ENCODE assay signal across 11 cellular contexts in genomic region chr1:37994886-37995566, GRCh38. TPM values are rescaled to one million over a fixed set of nuclear protein-coding genes. Genes with fewer than 3 reads are reported as not detected.
DNase-seq lines count a peak whose midpoint lies in the region; ATAC-seq and TF ChIP-seq lines count a peak whose summit lies in the region.
"Had no signal": no experiment of that assay in that cellular context is flagged by ENCODE, and none has a peak within 500 bp of the region (broad histone marks: within the 10 kb centered on the region; RNA-seq: fewer than 3 reads in every experiment).

No MANE protein-coding gene starts in this region.

- no peak overlapping the region for H3K4ac ChIP-seq in mesenchymal stem cell (ENCODE audit: low read depth in 1 of 2, low read length in 2 of 2)

- TF ChIP-seq CTCF in cardiac muscle cell (IDR thresholded peaks at IDR 0.05; ENCODE audit: low read depth, low read length) = no peak
- no peak for TF ChIP-seq CTCF in ascending aorta (IDR thresholded peaks at IDR 0.05)
- TF ChIP-seq CTCF in upper lobe of left lung (IDR thresholded peaks at IDR 0.05) = no peak

- peaks cover 29% of the 10 kb centered on the region for H3K79me1 ChIP-seq in mesenchymal stem cell (replicated peaks; ENCODE audit: low read length, poor library complexity, severe bottlenecking)

- H3K18ac ChIP-seq in mesenchymal stem cell (ENCODE audit: low read depth in 1 of 2, low read length in 2 of 2) = peak overlapping the region in 1 of 2 experiments; percentile 18

- H3K27me3 ChIP-seq in cardiac muscle cell (no peaks in the 10 kb centered on the region), ascending aorta (no peaks in the 10 kb centered on the region), mesenchymal stem cell (ENCODE audit: control insufficient read depth in 1 of 2, insufficient read depth in 1 of 2, low read length in 2 of 2) (no peaks in the 10 kb centered on the region), upper lobe of left lung (no peaks in the 10 kb centered on the region), H7 (ENCODE audit: control insufficient read depth, insufficient read depth, low read length) (no peaks in the 10 kb centered on the region)
- H3K27me3 ChIP-seq: BLaER1, SJSA1 had no signal

- H3K4me3 ChIP-seq in cardiac muscle cell = peak overlapping the region; percentile 19
- H3K4me3 ChIP-seq in ascending aorta = peak overlapping the region; percentile 64 to 78
- H3K4me3 ChIP-seq in mesenchymal stem cell (ENCODE audit: insufficient read depth in 1 of 2, low read depth in 1 of 2, low read length in 2 of 2) = peak overlapping the region in 1 of 2 experiments; percentile 73
- peak overlapping the region in 3 of 4 donors; percentile 47 to 66 (median 57) for H3K4me3 ChIP-seq in upper lobe of left lung
- no peak overlapping the region; the same call in 1 of the 2 replicates for H3K4me3 ChIP-seq in H7 (ENCODE audit: insufficient read depth, low read depth, low read length)
- H3K4me3 ChIP-seq: BLaER1 had no signal

- H3K36me3 ChIP-seq in cardiac muscle cell (no peaks in the 10 kb centered on the region), ascending aorta (peaks cover 5 to 17% of the 10 kb centered on the region in 2 donors), mesenchymal stem cell (ENCODE audit: control insufficient read depth in 1 of 2, insufficient read depth in 2 of 2, low read depth in 1 of 2, low read length in 2 of 2) (peaks cover 21 to 44% of the 10 kb centered on the region in 2 experiments), upper lobe of left lung (peaks cover 0 to 21% (median 7%) of the 10 kb centered on the region in 4 donors), H7 (replicated peaks; ENCODE audit: control insufficient read depth, insufficient read depth, low read length) (peaks cover 11% of the 10 kb centered on the region)

- H2AFZ ChIP-seq in mesenchymal stem cell (ENCODE audit: low read depth, low read length) = no peak overlapping the region

- intact Hi-C loops in cardiac septum (cut with DNase I) = no loop called here
- intact Hi-C loops in ascending aorta (cut with DNase I) = loop anchor here (5.0 to 10.0 kb wide), 4 partner anchors 52 to 520 kb away; partner anchors contain the start of genes C1orf122, CDCA8, POU3F1 and YRDC

- no peak overlapping the region for H4K91ac ChIP-seq in mesenchymal stem cell (ENCODE audit: low read length)

- peak overlapping the region; percentile 33 for H2BK15ac ChIP-seq in mesenchymal stem cell (ENCODE audit: low read depth, poor library complexity, severe bottlenecking)

- H3K9me3 ChIP-seq in cardiac muscle cell (ENCODE audit: low read depth) (no peaks in the 10 kb centered on the region), ascending aorta (no peaks in the 10 kb centered on the region), mesenchymal stem cell (ENCODE audit: control insufficient read depth, low read length) (no peaks in the 10 kb centered on the region), upper lobe of left lung (no peaks in the 10 kb centered on the region)
- H3K9me3 ChIP-seq: BLaER1, SJSA1 had no signal

- no peak overlapping the region for H2AK5ac ChIP-seq in mesenchymal stem cell (ENCODE audit: low read length, severe bottlenecking)

- DNase-seq in cardiac muscle cell (ENCODE audit: low read depth in 1 of 2, low spot score in 1 of 2) = no peak
- no peak for DNase-seq in cardiac septum (ENCODE audit: low spot score)
- DNase-seq in ascending aorta (ENCODE audit: low spot score in 2 of 2) = no peak
- DNase-seq in mesenchymal stem cell = no peak
- no peak for DNase-seq in upper lobe of left lung
- DNase-seq in H7 = no peak
- DNase-seq: KG1 had no signal

- H3K4me1 ChIP-seq in cardiac muscle cell (ENCODE audit: low read depth) (peaks cover 7% of the 10 kb centered on the region), ascending aorta (peaks cover 11 to 43% of the 10 kb centered on the region in 2 donors), mesenchymal stem cell (ENCODE audit: control insufficient read depth, insufficient read depth, low read depth, low read length) (peaks cover 30% of the 10 kb centered on the region), upper lobe of left lung (peaks cover 30 to 59% (median 47%) of the 10 kb centered on the region in 4 donors)

- peak overlapping the region; percentile 13 for H3K27ac ChIP-seq in cardiac muscle cell
- peak overlapping the region; percentile 93 to 96 for H3K27ac ChIP-seq in ascending aorta
- no peak overlapping the region for H3K27ac ChIP-seq in mesenchymal stem cell (ENCODE audit: low read length, poor library complexity, severe bottlenecking)
- peak overlapping the region in 3 of 4 donors; percentile 82 to 90 (median 90) for H3K27ac ChIP-seq in upper lobe of left lung
- H3K27ac ChIP-seq: BLaER1 had no signal

- no peak overlapping the region for H3K4me2 ChIP-seq in mesenchymal stem cell (ENCODE audit: low read length, poor library complexity, severe bottlenecking)
- H3K4me2 ChIP-seq: BLaER1 had no signal

- TF ChIP-seq EP300 in upper lobe of left lung (IDR thresholded peaks at IDR 0.05) = no peak

- peak overlapping the region; percentile 10 for H4K8ac ChIP-seq in mesenchymal stem cell (ENCODE audit: low read length)

- H3K23ac ChIP-seq in mesenchymal stem cell (ENCODE audit: low read length in 2 of 2) = no peak overlapping the region

- ATAC-seq in upper lobe of left lung (ENCODE audit: low FRiP score in 2 of 2) = no peak
- no peak for ATAC-seq in GM21447 (IDR thresholded peaks at IDR 0.05; ENCODE audit: unreplicated experiment)
- no peak for ATAC-seq in HG03571 (IDR thresholded peaks at IDR 0.05; ENCODE audit: unreplicated experiment)

- peak overlapping the region; percentile 91 for H3K9ac ChIP-seq in mesenchymal stem cell (ENCODE audit: low read length)
- H3K9ac ChIP-seq: BLaER1 had no signal

- 93% methylated on average over 11 of the region's 11 CpGs for WGBS in mesenchymal stem cell
- WGBS in upper lobe of left lung, 2 donors = 54 to 60% methylated on average over 11 of the region's 11 CpGs

- H2BK120ac ChIP-seq in mesenchymal stem cell (ENCODE audit: low read depth, low read length) = no peak overlapping the region

- TF ChIP-seq POLR2A in upper lobe of left lung (IDR thresholded peaks at IDR 0.05) = no peak

- H2BK5ac ChIP-seq in mesenchymal stem cell (ENCODE audit: low read depth, low read length, poor library complexity, severe bottlenecking) = no peak overlapping the region

- H2BK12ac ChIP-seq in mesenchymal stem cell (ENCODE audit: low read length in 2 of 2) = no peak overlapping the region

- no peak overlapping the region for H3K14ac ChIP-seq in mesenchymal stem cell (ENCODE audit: low read length in 2 of 2)

RNA-seq across cellular contexts. Expression of gene SF3A3, which starts 5.2 kb away (rescaled TPM):
- total RNA-seq in cardiac muscle cell = 48.0 and 51.1 TPM in 2 replicates
- polyA plus RNA-seq in cardiac muscle cell = 47.7 and 58.9 TPM in 2 replicates
- 30.9 TPM for total RNA-seq in cardiac septum
- 20.3 TPM for total RNA-seq in ascending aorta
- 34.6 TPM for polyA plus RNA-seq in mesenchymal stem cell (2013, experiment 1 of 2)
- polyA plus RNA-seq in mesenchymal stem cell (2013, experiment 2 of 2) = 33.6 TPM
- 10 to 100 TPM; 36.5 to 80.7 (median 42.8) TPM for total RNA-seq in upper lobe of left lung
- total RNA-seq in H7 (2014; rRNA removed; shearing (Covaris generic)) = 181 and 196 TPM in 2 replicates

RNA-seq across cellular contexts. Expression of gene FHL3, which starts 10.3 kb away (rescaled TPM):
- 27.5 and 47.4 TPM in 2 replicates for total RNA-seq in cardiac muscle cell
- polyA plus RNA-seq in cardiac muscle cell = 33.0 and 38.6 TPM in 2 replicates
- 9.8 TPM for total RNA-seq in cardiac septum
- total RNA-seq in ascending aorta = 60.1 TPM
- polyA plus RNA-seq in mesenchymal stem cell (2013, experiment 1 of 2) = 54.7 TPM
- polyA plus RNA-seq in mesenchymal stem cell (2013, experiment 2 of 2) = 53.0 TPM
- total RNA-seq in upper lobe of left lung = 10 to 100 TPM in 5 of 6 donors, 1 to 10 TPM in 1; 9.5 to 25.8 (median 18.6) TPM
- total RNA-seq in H7 (2014; rRNA removed; shearing (Covaris generic)) = 51.5 and 54.8 TPM in 2 replicates

RNA-seq across cellular contexts. Expression of gene UTP11, which starts 17.5 kb away (rescaled TPM):
- total RNA-seq in cardiac muscle cell (55.4 and 57.7 TPM in 2 replicates), cardiac septum (29.8 TPM), ascending aorta (16.5 TPM), upper lobe of left lung (10 to 100 TPM in 5 of 6 donors, 1 to 10 TPM in 1; 8.4 to 53.4 (median 25.4) TPM)
- 42.7 and 57.0 TPM in 2 replicates for polyA plus RNA-seq in cardiac muscle cell
- 60.0 TPM for polyA plus RNA-seq in mesenchymal stem cell (2013, experiment 1 of 2)
- polyA plus RNA-seq in mesenchymal stem cell (2013, experiment 2 of 2) = 63.6 TPM
- 70.5 and 87.7 TPM in 2 replicates for total RNA-seq in H7 (2014; rRNA removed; shearing (Covaris generic))

RNA-seq across cellular contexts. Expression of gene INPP5B, which starts 48.2 kb away (rescaled TPM):
- 14.0 and 18.4 TPM in 2 replicates for total RNA-seq in cardiac muscle cell
- polyA plus RNA-seq in cardiac muscle cell = 9.9 and 14.1 TPM in 2 replicates
- 13.7 TPM for total RNA-seq in cardiac septum
- 11.7 TPM for total RNA-seq in ascending aorta
- 9.4 TPM for polyA plus RNA-seq in mesenchymal stem cell (2013, experiment 1 of 2)
- 9.0 TPM for polyA plus RNA-seq in mesenchymal stem cell (2013, experiment 2 of 2)
- total RNA-seq in upper lobe of left lung = 100 to 1,000 TPM in 1 of 6 donors, 10 to 100 TPM in 5; 25.8 to 201 (median 44.1) TPM
- 34.3 and 35.7 TPM in 2 replicates for total RNA-seq in H7 (2014; rRNA removed; shearing (Covaris generic))

RNA-seq across cellular contexts. Expression of gene POU3F1, which starts 51.6 kb away (rescaled TPM):
- total RNA-seq in cardiac muscle cell = 0.30 TPM in 1 of 2 replicates, not detected in the other
- 0.07 TPM in 1 of 2 replicates, not detected in the other for polyA plus RNA-seq in cardiac muscle cell
- not detected for total RNA-seq in cardiac septum
- not detected for total RNA-seq in ascending aorta
- polyA plus RNA-seq in mesenchymal stem cell (2013, experiment 1 of 2) = not detected
- polyA plus RNA-seq in mesenchymal stem cell (2013, experiment 2 of 2) = 0.01 TPM
- total RNA-seq in upper lobe of left lung = 1 to 10 TPM in 1 of 6 donors, under 1 TPM in 1, not detected in 4; 0.40 to 1.0 TPM
- total RNA-seq in H7 (2014; rRNA removed; shearing (Covaris generic)) = 2.9 and 4.8 TPM in 2 replicates
